In genomic region chr21:32719085-32719484, GRCh38 we compare ENCODE assay signal across 15 cellular contexts.
"Had no signal": no experiment of that assay in that cellular context is flagged by ENCODE, and none has a peak within 500 bp of the region (broad histone marks: within the 10 kb centered on the region; RNA-seq: fewer than 3 reads in every experiment).

No MANE protein-coding gene starts in this region.

- DNase-seq: activated CD4-positive, alpha-beta memory T cell treated with anti-CD3 and anti-CD28 coated beads for 36 hours; activated CD4-positive, CD25-positive, alpha-beta regulatory T cell treated with anti-CD3 and anti-CD28 coated beads, Interleukin-2, amount 50 U/mL, for 72 hours; activated gamma-delta T cell; activated T-cell treated with anti-CD3 and anti-CD28 coated beads, Interleukin-2, amount 50 U/mL, for 4 hours; caudate nucleus; effector memory CD4-positive, alpha-beta T cell; lower lobe of right lung; naive B cell; nucleus accumbens; right cardiac atrium; small intestine; T-helper 9 cell had no signal

- H3K4me3 Mint-ChIP-seq: activated CD4-positive, alpha-beta memory T cell treated with anti-CD3 and anti-CD28 coated beads for 36 hours; activated T-cell treated with anti-CD3 and anti-CD28 coated beads, Interleukin-2, amount 50 U/mL, for 4 hours had no signal

- H3K27ac ChIP-seq: hepatocyte, lower lobe of right lung, vagina had no signal

- H3K9me3 ChIP-seq: lower lobe of right lung, thyroid gland, vagina had no signal

- ATAC-seq: activated T-cell treated with anti-CD3 and anti-CD28 coated beads, Interleukin-2, amount 50 U/mL, for 4 hours; right cardiac atrium had no signal

- H3K4me3 ChIP-seq: hepatocyte, lower lobe of right lung, thyroid gland, vagina had no signal

- H3K27me3 Mint-ChIP-seq: activated CD4-positive, alpha-beta memory T cell treated with anti-CD3 and anti-CD28 coated beads for 36 hours had no signal

- H3K4me1 ChIP-seq: vagina had no signal

- H3K9me3 Mint-ChIP-seq: activated CD4-positive, alpha-beta memory T cell treated with anti-CD3 and anti-CD28 coated beads for 36 hours had no signal

- H3K27me3 ChIP-seq: hepatocyte, thyroid gland, vagina had no signal

- H3K27ac Mint-ChIP-seq: activated CD4-positive, alpha-beta memory T cell treated with anti-CD3 and anti-CD28 coated beads for 36 hours; naive B cell had no signal
